1 cellular context compared by ENCODE assay signal in genomic region chr7:73703649-73703984, GRCh38.
A peak's percentile ranks its signal among the peaks of the same experiment; 100 is the strongest.
TF ChIP-seq lines count a peak whose summit lies in the region.

No MANE protein-coding gene starts in this region.

TF ChIP-seq in K562, 482 proteins besides CTCF, POLR2A, EP300 and RAD21:
- TF ChIP-seq, protein P1, sequence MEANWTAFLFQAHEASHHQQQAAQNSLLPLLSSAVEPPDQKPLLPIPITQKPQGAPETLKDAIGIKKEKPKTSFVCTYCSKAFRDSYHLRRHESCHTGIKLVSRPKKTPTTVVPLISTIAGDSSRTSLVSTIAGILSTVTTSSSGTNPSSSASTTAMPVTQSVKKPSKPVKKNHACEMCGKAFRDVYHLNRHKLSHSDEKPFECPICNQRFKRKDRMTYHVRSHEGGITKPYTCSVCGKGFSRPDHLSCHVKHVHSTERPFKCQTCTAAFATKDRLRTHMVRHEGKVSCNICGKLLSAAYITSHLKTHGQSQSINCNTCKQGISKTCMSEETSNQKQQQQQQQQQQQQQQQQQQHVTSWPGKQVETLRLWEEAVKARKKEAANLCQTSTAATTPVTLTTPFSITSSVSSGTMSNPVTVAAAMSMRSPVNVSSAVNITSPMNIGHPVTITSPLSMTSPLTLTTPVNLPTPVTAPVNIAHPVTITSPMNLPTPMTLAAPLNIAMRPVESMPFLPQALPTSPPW (CRISPR knock-in tag; IDR thresholded peaks at IDR 0.05) = peak; percentile 49; the same call in 1 of the 2 replicates
- TF ChIP-seq ZNF639 (CRISPR knock-in tag; conservative IDR thresholded peaks at IDR 0.05 in 1 of 2, IDR thresholded peaks at IDR 0.05 in 1 of 2) = no peak
- TF ChIP-seq ATF7 (IDR thresholded peaks at IDR 0.05) = no peak
- TF ChIP-seq SIRT6 (IDR thresholded peaks at IDR 0.05; ENCODE audit: low read depth, low read length) = no peak
- TF ChIP-seq CHD4 (IDR thresholded peaks at IDR 0.05; ENCODE audit: insufficient read depth, insufficient replicate concordance, low read depth, low read length, poor library complexity, severe bottlenecking) = no peak
- no peak for TF ChIP-seq RBM14 (IDR thresholded peaks at IDR 0.05; ENCODE audit: borderline replicate concordance, insufficient read depth, low read depth, low read length)
- TF ChIP-seq, protein P2, sequence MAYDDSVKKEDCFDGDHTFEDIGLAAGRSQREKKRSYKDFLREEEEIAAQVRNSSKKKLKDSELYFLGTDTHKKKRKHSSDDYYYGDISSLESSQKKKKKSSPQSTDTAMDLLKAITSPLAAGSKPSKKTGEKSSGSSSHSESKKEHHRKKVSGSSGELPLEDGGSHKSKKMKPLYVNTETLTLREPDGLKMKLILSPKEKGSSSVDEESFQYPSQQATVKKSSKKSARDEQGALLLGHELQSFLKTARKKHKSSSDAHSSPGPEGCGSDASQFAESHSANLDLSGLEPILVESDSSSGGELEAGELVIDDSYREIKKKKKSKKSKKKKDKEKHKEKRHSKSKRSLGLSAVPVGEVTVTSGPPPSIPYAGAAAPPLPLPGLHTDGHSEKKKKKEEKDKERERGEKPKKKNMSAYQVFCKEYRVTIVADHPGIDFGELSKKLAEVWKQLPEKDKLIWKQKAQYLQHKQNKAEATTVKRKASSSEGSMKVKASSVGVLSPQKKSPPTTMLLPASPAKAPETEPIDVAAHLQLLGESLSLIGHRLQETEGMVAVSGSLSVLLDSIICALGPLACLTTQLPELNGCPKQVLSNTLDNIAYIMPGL (CRISPR knock-in tag; IDR thresholded peaks at IDR 0.05) = 0 out of 2 replicates have a peak, but pooled peaks have one; percentile 18
